In genomic region chr13:49690990-49691886, GRCh38 we compare ENCODE assay signal across 8 cellular contexts. TPM values are rescaled to one million over a fixed set of nuclear protein-coding genes. Genes with fewer than 3 reads are reported as not detected.
A peak's percentile ranks its signal among the peaks of the same experiment; 100 is the strongest.
DNase-seq lines count a peak whose midpoint lies in the region; ATAC-seq, FAIRE-seq and TF ChIP-seq lines count a peak whose summit lies in the region.

EBPL (minus strand) TSS chr13:49691486; CDS start chr13:49691424, 62 bp downstream.

- H3K36me3 ChIP-seq in left ventricle myocardium inferior (no peaks in the 10 kb centered on the region), upper lobe of right lung (no peaks in the 10 kb centered on the region)

- H3K4me3 Mint-ChIP-seq in progenitor cell of endocrine pancreas (ENCODE audit: low read depth): peak within 1 kb of the TSS; percentile 88

- TF ChIP-seq CTCF in left ventricle myocardium inferior (IDR thresholded peaks at IDR 0.05; ENCODE audit: borderline replicate concordance): no peak
- TF ChIP-seq CTCF in progenitor cell of endocrine pancreas (IDR thresholded peaks at IDR 0.05; ENCODE audit: unreplicated experiment): no peak
- no peak for TF ChIP-seq CTCF in upper lobe of right lung (IDR thresholded peaks at IDR 0.05)

- peaks cover 19% of the 10 kb centered on the region for H3K4me1 Mint-ChIP-seq in progenitor cell of endocrine pancreas (ENCODE audit: low read depth)

- intact Hi-C loops in T-helper 1 cell treated with Interleukin-12 subunit alpha and Interleukin-12 subunit beta and Interleukin-4 antibody, amounts not matched to agents 30 ng/mL and 1 ng/mL, for 36 hours (cut with micrococcal nuclease): loop anchor here (1.0 to 10.0 kb wide), 14 partner anchors 8 to 1762 kb away; partner anchors contain the start of genes ARL11, CAB39L, CDADC1 and FNDC3A
- intact Hi-C loops in left ventricle myocardium inferior (cut with micrococcal nuclease) (loop anchor here (10.0 kb wide), 1 partner anchor 104 kb away; the partner anchor contains the start of gene KPNA3), upper lobe of right lung (cut with DNase I) (no loop called here)

- TF ChIP-seq POLR2A in GM12892 (IDR thresholded peaks at IDR 0.05; ENCODE audit: low read depth, low read length): peak; percentile 73

- H3K9me3 ChIP-seq in left ventricle myocardium inferior (replicated peaks) (no peaks in the 10 kb centered on the region), upper lobe of right lung (no peaks in the 10 kb centered on the region)

- H3K27ac ChIP-seq in left ventricle myocardium inferior (replicated peaks): peak within 1 kb of the TSS; percentile 84
- H3K27ac ChIP-seq in upper lobe of right lung: peak within 1 kb of the TSS; percentile 83

- H3K4me3 ChIP-seq in left ventricle myocardium inferior (peak within 1 kb of the TSS; percentile 83), upper lobe of right lung (peak within 1 kb of the TSS; percentile 76)

- peak; percentile 93 for DNase-seq in GM12892 (ENCODE audit: insufficient read length)
- DNase-seq in NCI-H1417 (lab: John Stamatoyannopoulos, UW): peak; percentile 90 to 98 (median 97)
- DNase-seq in amniotic epithelial cell (ENCODE audit: low read depth): peak; percentile 81
- peak; percentile 93 for DNase-seq in left ventricle myocardium inferior
- DNase-seq in progenitor cell of endocrine pancreas (ENCODE audit: low spot score, unreplicated experiment): peak; percentile 85
- peak; percentile 98 for DNase-seq in upper lobe of right lung

- peak within 1 kb of the TSS; percentile 91 for H3K27ac Mint-ChIP-seq in progenitor cell of endocrine pancreas

- H3K36me3 Mint-ChIP-seq in progenitor cell of endocrine pancreas (ENCODE audit: insufficient read depth): peaks cover 12% of the 10 kb centered on the region

- H3K4me1 ChIP-seq in left ventricle myocardium inferior (peaks cover 18% of the 10 kb centered on the region), upper lobe of right lung (peaks cover 14% of the 10 kb centered on the region)

- no peaks in the 10 kb centered on the region for H3K27me3 Mint-ChIP-seq in progenitor cell of endocrine pancreas

- FAIRE-seq in GM12892 (lab: Jason Lieb, UNC): peak; percentile 95

- ATAC-seq in HG02759 (IDR thresholded peaks at IDR 0.05; ENCODE audit: unreplicated experiment) (peak; percentile 99), upper lobe of right lung (peak; percentile 99)

- H3K27me3 ChIP-seq in left ventricle myocardium inferior (ENCODE audit: low read depth) (no peaks in the 10 kb centered on the region), upper lobe of right lung (no peaks in the 10 kb centered on the region)

- no peaks in the 10 kb centered on the region for H3K9me3 Mint-ChIP-seq in progenitor cell of endocrine pancreas (ENCODE audit: low read depth)

RNA-seq across cellular contexts. Expression of gene EBPL, which starts in this region (rescaled TPM):
- polyA plus RNA-seq in GM12892 (2012; ENCODE audit: missing spikeins): 47.1 TPM
- 35.5 and 35.6 TPM in 2 replicates for total RNA-seq in T-helper 1 cell treated with Interleukin-12 subunit alpha and Interleukin-12 subunit beta and Interleukin-4 antibody, amounts not matched to agents 30 ng/mL and 1 ng/mL, for 36 hours
- total RNA-seq in left ventricle myocardium inferior (6.0 TPM), progenitor cell of endocrine pancreas (53.9 and 61.9 TPM in 2 replicates), upper lobe of right lung (48.0 TPM)

Comparison
In these comparisons a context has a peak if more than half of its experiments do, and no peak if none do; other contexts are left out.
1. Peak in every context shown above with its lines: DNase-seq, ATAC-seq, H3K4me3 ChIP-seq and H3K27ac ChIP-seq.